10 cellular contexts compared by ENCODE assay signal in genomic region chr22:36409067-36409466, GRCh38. TPM values are rescaled to one million over a fixed set of nuclear protein-coding genes. Genes with fewer than 3 reads are reported as not detected.
A peak's percentile ranks its signal among the peaks of the same experiment; 100 is the strongest.
DNase-seq lines count a peak whose midpoint lies in the region; ATAC-seq and TF ChIP-seq lines count a peak whose summit lies in the region.
"Had no signal": no experiment of that assay in that cellular context is flagged by ENCODE, and none has a peak within 500 bp of the region (broad histone marks: within the 10 kb centered on the region; RNA-seq: fewer than 3 reads in every experiment).

No MANE protein-coding gene starts in this region.

- H3K4me3 Mint-ChIP-seq in GM23338, result peak overlapping the region; percentile 85
- H3K4me3 Mint-ChIP-seq in natural killer cell treated with Interleukin-12 subunit alpha and Interleukin-12 subunit beta and Interleukin-15 and Interleukin-18, amount 100 ng/mL, for 72 hours, result peak overlapping the region; percentile 18

- DNase-seq in GM23338 (ENCODE audit: low spot score) (no peak), body of pancreas (no peak), foreskin keratinocyte (no peak), MV-4-11 (lab: John Stamatoyannopoulos, UW) (no peak), cerebellum (ENCODE audit: low spot score) (no peak), uterus (no peak)
- no peak for DNase-seq in natural killer cell treated with Interleukin-12 subunit alpha and Interleukin-12 subunit beta and Interleukin-15 and Interleukin-18, amount 100 ng/mL, for 72 hours (ENCODE audit: low spot score)
- DNase-seq: activated gamma-delta T cell treated with Interleukin-2 at 50 U/mL for 16 hours; effector CD8-positive, alpha-beta T cell had no signal

- H3K4me1 ChIP-seq in BLaER1, result peaks cover 90% of the 10 kb centered on the region
- peaks cover 10% of the 10 kb centered on the region for H3K4me1 ChIP-seq in GM23338 (ENCODE audit: insufficient read depth)
- H3K4me1 ChIP-seq in body of pancreas, result peaks cover 33% of the 10 kb centered on the region
- no peaks in the 10 kb centered on the region for H3K4me1 ChIP-seq in foreskin keratinocyte
- no peaks in the 10 kb centered on the region for H3K4me1 ChIP-seq in uterus

- H3K4me3 ChIP-seq in BLaER1 (no peak overlapping the region), GM23338 (peak overlapping the region; percentile 49), body of pancreas (no peak overlapping the region), uterus (no peak overlapping the region)

- TF ChIP-seq POLR2A in body of pancreas (IDR thresholded peaks at IDR 0.05) (no peak), uterus (IDR thresholded peaks at IDR 0.05) (no peak)

- H4K20me1 ChIP-seq in BLaER1, result no peaks in the 10 kb centered on the region
- no peaks in the 10 kb centered on the region for H4K20me1 ChIP-seq in GM23338 (replicated peaks; ENCODE audit: insufficient read depth)

- H3K9me3 ChIP-seq in BLaER1 (no peaks in the 10 kb centered on the region), body of pancreas (no peaks in the 10 kb centered on the region), uterus (no peaks in the 10 kb centered on the region)

- H3K4me1 Mint-ChIP-seq in GM23338, result peaks cover 12% of the 10 kb centered on the region
- H3K4me1 Mint-ChIP-seq in natural killer cell treated with Interleukin-12 subunit alpha and Interleukin-12 subunit beta and Interleukin-15 and Interleukin-18, amount 100 ng/mL, for 72 hours (ENCODE audit: low read depth in 2 of 2), result peaks cover 41 to 44% of the 10 kb centered on the region in 2 donors

- 0 out of 2 replicates have a peak overlapping the region, but pooled peaks have one; percentile 63 for H3K4me2 ChIP-seq in BLaER1
- H3K4me2 ChIP-seq in GM23338, result peak overlapping the region; percentile 59

- WGBS in body of pancreas, 2 donors, result 24 to 37% methylated on average over 2 of the region's 2 CpGs

- H2AFZ ChIP-seq in GM23338, result no peak overlapping the region

- H3K36me3 Mint-ChIP-seq in GM23338 (ENCODE audit: low read depth), result no peaks in the 10 kb centered on the region
- no peaks in the 10 kb centered on the region for H3K36me3 Mint-ChIP-seq in natural killer cell treated with Interleukin-12 subunit alpha and Interleukin-12 subunit beta and Interleukin-15 and Interleukin-18, amount 100 ng/mL, for 72 hours

- intact Hi-C loops in body of pancreas (cut with DNase I) (no loop called here), uterus (cut with DNase I; ENCODE audit: low total_unique reads) (no loop called here)

- no peaks in the 10 kb centered on the region for H3K9me3 Mint-ChIP-seq in GM23338
- H3K9me3 Mint-ChIP-seq in natural killer cell treated with Interleukin-12 subunit alpha and Interleukin-12 subunit beta and Interleukin-15 and Interleukin-18, amount 100 ng/mL, for 72 hours, result no peaks in the 10 kb centered on the region

- peaks cover 9% of the 10 kb centered on the region for H3K27me3 Mint-ChIP-seq in GM23338 (ENCODE audit: insufficient read depth, low read depth, poor library complexity)
- no peaks in the 10 kb centered on the region for H3K27me3 Mint-ChIP-seq in natural killer cell treated with Interleukin-12 subunit alpha and Interleukin-12 subunit beta and Interleukin-15 and Interleukin-18, amount 100 ng/mL, for 72 hours

- no peak overlapping the region for H3K9ac ChIP-seq in BLaER1

- H3K79me2 ChIP-seq in GM23338 (replicated peaks; ENCODE audit: insufficient read depth), result no peaks in the 10 kb centered on the region

- ATAC-seq in GM23338 (no peak), body of pancreas (no peak), foreskin keratinocyte (no peak)
- ATAC-seq in natural killer cell treated with Interleukin-12 subunit alpha and Interleukin-12 subunit beta and Interleukin-15 and Interleukin-18, amount 100 ng/mL, for 72 hours, result no peak

- H3K36me3 ChIP-seq in BLaER1, result no peaks in the 10 kb centered on the region
- no peaks in the 10 kb centered on the region for H3K36me3 ChIP-seq in GM23338 (ENCODE audit: insufficient read depth)
- H3K36me3 ChIP-seq in body of pancreas (replicated peaks in 1 of 2; ENCODE audit: insufficient read depth in 1 of 2, low read depth in 2 of 2), result no peaks in the 10 kb centered on the region
- no peaks in the 10 kb centered on the region for H3K36me3 ChIP-seq in uterus

- peak overlapping the region; percentile 98 for H3K27ac Mint-ChIP-seq in GM23338
- H3K27ac Mint-ChIP-seq in natural killer cell treated with Interleukin-12 subunit alpha and Interleukin-12 subunit beta and Interleukin-15 and Interleukin-18, amount 100 ng/mL, for 72 hours, result peak overlapping the region; percentile 4 to 84

- no peak overlapping the region for H3K27ac ChIP-seq in BLaER1
- peak overlapping the region; percentile 97 for H3K27ac ChIP-seq in GM23338 (ENCODE audit: low read depth)
- H3K27ac ChIP-seq in body of pancreas, result peak overlapping the region; percentile 94 to 97 (median 96)
- no peak overlapping the region for H3K27ac ChIP-seq in foreskin keratinocyte
- no peak overlapping the region for H3K27ac ChIP-seq in uterus

- H3K9me2 ChIP-seq in GM23338 (ENCODE audit: insufficient read depth), result no peaks in the 10 kb centered on the region

- H3K27me3 ChIP-seq in BLaER1 (no peaks in the 10 kb centered on the region), GM23338 (ENCODE audit: insufficient read depth) (no peaks in the 10 kb centered on the region), body of pancreas (no peaks in the 10 kb centered on the region), foreskin keratinocyte (no peaks in the 10 kb centered on the region), uterus (no peaks in the 10 kb centered on the region)

- no peak for TF ChIP-seq CTCF in GM23338 (conservative IDR thresholded peaks at IDR 0.05; ENCODE audit: low read depth in 2 of 2)
- TF ChIP-seq CTCF in body of pancreas (IDR thresholded peaks at IDR 0.05), result peak in 1 of 7 experiments; percentile 6
- no peak for TF ChIP-seq CTCF in foreskin keratinocyte (conservative IDR thresholded peaks at IDR 0.05)
- TF ChIP-seq CTCF in uterus (IDR thresholded peaks at IDR 0.05), result no peak

- H3F3A ChIP-seq in GM23338 (replicated peaks; ENCODE audit: low read depth), result peaks cover 15% of the 10 kb centered on the region

TF ChIP-seq in GM23338, 12 proteins besides CTCF, POLR2A, EP300 and RAD21 (continues in another document):
- TF ChIP-seq REST (IDR thresholded peaks at IDR 0.05; ENCODE audit: unreplicated experiment) (no peak), NANOG (IDR thresholded peaks at IDR 0.05; ENCODE audit: borderline replicate concordance) (no peak), EZH2 (IDR thresholded peaks at IDR 0.05; ENCODE audit: low read depth, unreplicated experiment) (no peak), EZH2phosphoT487 (IDR thresholded peaks at IDR 0.05; ENCODE audit: unreplicated experiment) (no peak), CREB1 (CRISPR knock-in tag; IDR thresholded peaks at IDR 0.05; ENCODE audit: low read depth) (no peak), JUNB (IDR thresholded peaks at IDR 0.05; ENCODE audit: unreplicated experiment) (no peak), ZNF331 (CRISPR knock-in tag; IDR thresholded peaks at IDR 0.05; ENCODE audit: low read depth) (no peak)

RNA-seq across cellular contexts. Expression of gene MYH9, which starts 21.3 kb away (rescaled TPM):
- total RNA-seq in GM23338 (2014; rRNA removed; shearing (Covaris generic)), result 204 and 233 TPM in 2 replicates
- polyA plus RNA-seq in GM23338 (2016; fragmentation: Nextera tagmentation; extraction: Ambion mirVana) (55.4 and 58.4 TPM in 2 replicates), foreskin keratinocyte (295 and 315 TPM in 2 replicates)
- total RNA-seq in body of pancreas (100 to 1,000 TPM; 294 to 323 TPM), foreskin keratinocyte (926 and 995 TPM in 2 replicates), cerebellum (38.6 TPM), uterus (1,000 to 10,000 TPM in 1 of 4 donors, 100 to 1,000 TPM in 3; 215 to 1,171 (median 400) TPM)
- total RNA-seq in natural killer cell treated with Interleukin-12 subunit alpha and Interleukin-12 subunit beta and Interleukin-15 and Interleukin-18, amount 100 ng/mL, for 72 hours, result 100 to 1,000 TPM; 623 to 642 TPM

Comparison
In these comparisons a context has a peak if more than half of its experiments do, and no peak if none do; other contexts are left out.
1. H3K27ac ChIP-seq: peak in GM23338 (single experiment) and body of pancreas (4 of 4); none in BLaER1 (single experiment), foreskin keratinocyte (single experiment) and uterus (0 of 2).